Comparison of ENCODE assay signal across 8 cellular contexts in genomic region chr2:129176375-129176774, GRCh38.
"Had no signal": no experiment of that assay in that cellular context is flagged by ENCODE, and none has a peak within 500 bp of the region (broad histone marks: within the 10 kb centered on the region; RNA-seq: fewer than 3 reads in every experiment).

No MANE protein-coding gene starts in this region.

- H3K27ac Mint-ChIP-seq: GM23338, H9, IgD-negative memory B cell had no signal

- H3K36me3 Mint-ChIP-seq: IgD-negative memory B cell had no signal

- H3K9me3 Mint-ChIP-seq: GM23338 had no signal

- FAIRE-seq: H1, H54, HepG2 had no signal

- ATAC-seq: GM23338, HepG2 had no signal

- H3K27me3 Mint-ChIP-seq: IgD-negative memory B cell had no signal

- H3K27ac ChIP-seq: HL-60 had no signal

- H3K4me3 ChIP-seq: GM23338 had no signal

- H3K4me1 Mint-ChIP-seq: IgD-negative memory B cell had no signal

- DNase-seq: H9, HCEC 1CT had no signal

- H3K4me3 Mint-ChIP-seq: GM23338, H9, IgD-negative memory B cell had no signal
